Comparison of ENCODE assay signal across 20 cellular contexts in genomic region chr1:235644693-235645305, GRCh38. TPM values are rescaled to one million over a fixed set of nuclear protein-coding genes. Genes with fewer than 3 reads are reported as not detected.
DNase-seq lines count a peak whose midpoint lies in the region; ATAC-seq, FAIRE-seq and TF ChIP-seq lines count a peak whose summit lies in the region.
"Had no signal": no experiment of that assay in that cellular context is flagged by ENCODE, and none has a peak within 500 bp of the region (broad histone marks: within the 10 kb centered on the region; RNA-seq: fewer than 3 reads in every experiment).

No MANE protein-coding gene starts in this region.

- no peak overlapping the region for H3K4me3 ChIP-seq in sigmoid colon
- no peak overlapping the region for H3K4me3 ChIP-seq in kidney (ENCODE audit: low read length in 2 of 2)
- H3K4me3 ChIP-seq: A549, K562 had no signal

- no peak for DNase-seq in activated CD4-positive, alpha-beta T cell treated with anti-CD3 and anti-CD28 coated beads, Interleukin-2, amount 10 ng/mL, durations not matched to agents 24 days and 14 days
- no peak for DNase-seq in activated CD4-positive, alpha-beta T cell treated with anti-CD3 and anti-CD28 coated beads for 48 hours
- peak; percentile 74 for DNase-seq in NCI-H69 (lab: John Stamatoyannopoulos, UW)
- DNase-seq in glutamatergic neuron = no peak
- DNase-seq in sigmoid colon = peak; percentile 44
- DNase-seq in kidney = no peak
- no peak for DNase-seq in natural killer cell treated with Interleukin-12 subunit alpha and Interleukin-12 subunit beta and Interleukin-15 and Interleukin-18, amount 100 ng/mL, for 72 hours (ENCODE audit: low spot score)
- DNase-seq: DMS53, HFFc6, NCI-H1048, NCI-H1694, NCI-H2107, NCI-H226, NCI-H526, SHP77 treated with DMSO at 0.1 percent for 48 hours had no signal

- no peaks in the 10 kb centered on the region for H3K9me3 ChIP-seq in sigmoid colon
- H3K9me3 ChIP-seq in kidney (ENCODE audit: control insufficient read depth in 1 of 2, low read length in 2 of 2) = no peaks in the 10 kb centered on the region
- H3K9me3 ChIP-seq: A549 had no signal

- intact Hi-C loops in activated CD4-positive, alpha-beta T cell treated with anti-CD3 and anti-CD28 coated beads, Interleukin-2, amount 10 ng/mL, durations not matched to agents 24 days and 14 days (cut with micrococcal nuclease) = loop anchor here (5.0 kb wide), 2 partner anchors 317 to 498 kb away; partner anchors contain the start of genes ARID4B, GGPS1 and GPR137B
- intact Hi-C loops in sigmoid colon (cut with DNase I) = no loop called here
- intact Hi-C loops in kidney (cut with DNase I) = no loop called here

- H3K27ac ChIP-seq in sigmoid colon (no peak overlapping the region), kidney (ENCODE audit: low read depth in 2 of 2, low read length in 2 of 2) (no peak overlapping the region)
- H3K27ac ChIP-seq: A549, C4-2B had no signal

- TF ChIP-seq EP300 in sigmoid colon (IDR thresholded peaks at IDR 0.05) = no peak

- H3K27ac Mint-ChIP-seq in activated CD4-positive, alpha-beta T cell treated with anti-CD3 and anti-CD28 coated beads, Interleukin-2, amount 10 ng/mL, durations not matched to agents 24 days and 14 days = peak overlapping the region; percentile 42
- peak overlapping the region; percentile 76 for H3K27ac Mint-ChIP-seq in glutamatergic neuron (ENCODE audit: unreplicated experiment)
- H3K27ac Mint-ChIP-seq in natural killer cell treated with Interleukin-12 subunit alpha and Interleukin-12 subunit beta and Interleukin-15 and Interleukin-18, amount 100 ng/mL, for 72 hours = no peak overlapping the region
- H3K27ac Mint-ChIP-seq: HFFc6 had no signal

- 89 to 92% methylated on average over 13 of the region's 13 CpGs for WGBS in sigmoid colon, 2 donors

- TF ChIP-seq POLR2A in sigmoid colon (IDR thresholded peaks at IDR 0.05) = no peak

- no peak for ATAC-seq in GM18502 (IDR thresholded peaks at IDR 0.05; ENCODE audit: poor library complexity, unreplicated experiment)
- ATAC-seq in natural killer cell treated with Interleukin-12 subunit alpha and Interleukin-12 subunit beta and Interleukin-15 and Interleukin-18, amount 100 ng/mL, for 72 hours = no peak
- ATAC-seq: A549, K562 had no signal

- peak overlapping the region; percentile 17 for H3K4me3 Mint-ChIP-seq in activated CD4-positive, alpha-beta T cell treated with anti-CD3 and anti-CD28 coated beads, Interleukin-2, amount 10 ng/mL, durations not matched to agents 24 days and 14 days
- H3K4me3 Mint-ChIP-seq in glutamatergic neuron (ENCODE audit: unreplicated experiment) = peak overlapping the region; percentile 12
- H3K4me3 Mint-ChIP-seq in natural killer cell treated with Interleukin-12 subunit alpha and Interleukin-12 subunit beta and Interleukin-15 and Interleukin-18, amount 100 ng/mL, for 72 hours = no peak overlapping the region
- H3K4me3 Mint-ChIP-seq: HFFc6 had no signal

- H3K4me1 Mint-ChIP-seq in activated CD4-positive, alpha-beta T cell treated with anti-CD3 and anti-CD28 coated beads, Interleukin-2, amount 10 ng/mL, durations not matched to agents 24 days and 14 days = peaks cover 63% of the 10 kb centered on the region
- peaks cover 52% of the 10 kb centered on the region for H3K4me1 Mint-ChIP-seq in glutamatergic neuron (ENCODE audit: low read depth, unreplicated experiment)
- peaks cover 27 to 35% of the 10 kb centered on the region in 2 donors for H3K4me1 Mint-ChIP-seq in natural killer cell treated with Interleukin-12 subunit alpha and Interleukin-12 subunit beta and Interleukin-15 and Interleukin-18, amount 100 ng/mL, for 72 hours (ENCODE audit: low read depth in 2 of 2)

- H3K9ac ChIP-seq in kidney (ENCODE audit: low read length in 2 of 2) = no peak overlapping the region

- TF ChIP-seq CTCF in glutamatergic neuron (IDR thresholded peaks at IDR 0.05; ENCODE audit: partially characterized antibody, unreplicated experiment) (no peak), sigmoid colon (IDR thresholded peaks at IDR 0.05) (no peak), kidney (IDR thresholded peaks at IDR 0.05; ENCODE audit: borderline replicate concordance, extremely low read depth, insufficient read depth) (no peak)

- peaks cover 0 to 17% (median 15%) of the 10 kb centered on the region in 4 donors for H3K4me1 ChIP-seq in sigmoid colon
- peaks cover 0 to 4% of the 10 kb centered on the region in 2 donors for H3K4me1 ChIP-seq in kidney (ENCODE audit: control insufficient read depth in 1 of 2, insufficient read depth in 1 of 2, low read depth in 1 of 2, low read length in 2 of 2)
- H3K4me1 ChIP-seq: A549 had no signal

- no peaks in the 10 kb centered on the region for H3K9me3 Mint-ChIP-seq in activated CD4-positive, alpha-beta T cell treated with anti-CD3 and anti-CD28 coated beads, Interleukin-2, amount 10 ng/mL, durations not matched to agents 24 days and 14 days
- H3K9me3 Mint-ChIP-seq in glutamatergic neuron (ENCODE audit: unreplicated experiment) = peaks cover 20% of the 10 kb centered on the region
- H3K9me3 Mint-ChIP-seq in natural killer cell treated with Interleukin-12 subunit alpha and Interleukin-12 subunit beta and Interleukin-15 and Interleukin-18, amount 100 ng/mL, for 72 hours = no peaks in the 10 kb centered on the region
- H3K9me3 Mint-ChIP-seq: HFFc6 had no signal

- no peaks in the 10 kb centered on the region for H3K36me3 ChIP-seq in sigmoid colon
- H3K36me3 ChIP-seq in kidney (ENCODE audit: control insufficient read depth in 1 of 2, insufficient read depth in 2 of 2, low read length in 2 of 2) = no peaks in the 10 kb centered on the region

- no peak for FAIRE-seq in kidney (lab: Jason Lieb, UNC)
- FAIRE-seq: A549, HTR-8/SVneo, K562 had no signal

- peaks cover 15 to 66% (median 18%) of the 10 kb centered on the region in 3 donors for H3K27me3 ChIP-seq in sigmoid colon

- H3K27me3 Mint-ChIP-seq in activated CD4-positive, alpha-beta T cell treated with anti-CD3 and anti-CD28 coated beads, Interleukin-2, amount 10 ng/mL, durations not matched to agents 24 days and 14 days = peaks cover 36% of the 10 kb centered on the region
- H3K27me3 Mint-ChIP-seq in glutamatergic neuron (ENCODE audit: unreplicated experiment) = peaks cover 18% of the 10 kb centered on the region
- H3K27me3 Mint-ChIP-seq in natural killer cell treated with Interleukin-12 subunit alpha and Interleukin-12 subunit beta and Interleukin-15 and Interleukin-18, amount 100 ng/mL, for 72 hours = peaks cover 36 to 38% of the 10 kb centered on the region in 2 donors

- H3K36me3 Mint-ChIP-seq in activated CD4-positive, alpha-beta T cell treated with anti-CD3 and anti-CD28 coated beads, Interleukin-2, amount 10 ng/mL, durations not matched to agents 24 days and 14 days (ENCODE audit: low read depth) = peaks cover 33% of the 10 kb centered on the region
- peaks cover 12% of the 10 kb centered on the region for H3K36me3 Mint-ChIP-seq in glutamatergic neuron (ENCODE audit: unreplicated experiment)
- H3K36me3 Mint-ChIP-seq in natural killer cell treated with Interleukin-12 subunit alpha and Interleukin-12 subunit beta and Interleukin-15 and Interleukin-18, amount 100 ng/mL, for 72 hours = no peaks in the 10 kb centered on the region

RNA-seq across cellular contexts. Expression of gene GNG4, which starts 4.8 kb away (rescaled TPM):
- 76.2 and 77.2 TPM in 2 replicates for total RNA-seq in activated CD4-positive, alpha-beta T cell treated with anti-CD3 and anti-CD28 coated beads, Interleukin-2, amount 10 ng/mL, durations not matched to agents 24 days and 14 days
- total RNA-seq in glutamatergic neuron (ENCODE audit: unreplicated experiment) = 124 TPM
- total RNA-seq in sigmoid colon = 1 to 10 TPM; 1.5 to 3.9 (median 2.8) TPM
- 10 to 100 TPM in 2 of 3 donors, 1 to 10 TPM in 1; 5.2 to 31.9 (median 10.8) TPM for polyA plus RNA-seq in sigmoid colon
- not detected for total RNA-seq in kidney
- 4.5 TPM for polyA plus RNA-seq in kidney (ENCODE audit: insufficient read depth, low read depth, low replicate concordance)
- total RNA-seq in natural killer cell treated with Interleukin-12 subunit alpha and Interleukin-12 subunit beta and Interleukin-15 and Interleukin-18, amount 100 ng/mL, for 72 hours = under 1 TPM in 1 of 2 donors, not detected in 1; 0.19 TPM

Comparison
In these comparisons a context has a peak if more than half of its experiments do, and no peak if none do; other contexts are left out.
1. DNase-seq: peak in NCI-H69 (single experiment) and sigmoid colon (single experiment); none in activated CD4-positive, alpha-beta T cell treated with anti-CD3 and anti-CD28 coated beads, Interleukin-2, amount 10 ng/mL, durations not matched to agents 24 days and 14 days (single experiment), activated CD4-positive, alpha-beta T cell treated with anti-CD3 and anti-CD28 coated beads for 48 hours (single experiment), glutamatergic neuron (single experiment), kidney (single experiment) and natural killer cell treated with Interleukin-12 subunit alpha and Interleukin-12 subunit beta and Interleukin-15 and Interleukin-18, amount 100 ng/mL, for 72 hours (single experiment).
2. H3K27ac Mint-ChIP-seq: peak in activated CD4-positive, alpha-beta T cell treated with anti-CD3 and anti-CD28 coated beads, Interleukin-2, amount 10 ng/mL, durations not matched to agents 24 days and 14 days (single experiment) and glutamatergic neuron (single experiment); none in natural killer cell treated with Interleukin-12 subunit alpha and Interleukin-12 subunit beta and Interleukin-15 and Interleukin-18, amount 100 ng/mL, for 72 hours (0 of 2).
3. RNA of gene GNG4, which starts 4.8 kb away (total RNA-seq): 124 TPM in glutamatergic neuron (single experiment) and 76.2 to 77.2 TPM in activated CD4-positive, alpha-beta T cell treated with anti-CD3 and anti-CD28 coated beads, Interleukin-2, amount 10 ng/mL, durations not matched to agents 24 days and 14 days; 1.5 to 3.9 TPM in sigmoid colon, 0.19 TPM in natural killer cell treated with Interleukin-12 subunit alpha and Interleukin-12 subunit beta and Interleukin-15 and Interleukin-18, amount 100 ng/mL, for 72 hours and not detected in kidney (single experiment); every median in the first group is over 10 times any median in the second.